ENCODE assay signal across 12 cellular contexts in genomic region chr6:90294008-90294511, GRCh38. TPM values are rescaled to one million over a fixed set of nuclear protein-coding genes. Genes with fewer than 3 reads are reported as not detected.
DNase-seq lines count a peak whose midpoint lies in the region; ATAC-seq and TF ChIP-seq lines count a peak whose summit lies in the region.
"Had no signal": no experiment of that assay in that cellular context is flagged by ENCODE, and none has a peak within 500 bp of the region (broad histone marks: within the 10 kb centered on the region; RNA-seq: fewer than 3 reads in every experiment).

No MANE protein-coding gene starts in this region.

- peaks cover 10% of the 10 kb centered on the region for H3K27me3 Mint-ChIP-seq in T-helper 2 cell treated with Interferon-gamma antibody and Interleukin-4, amounts not matched to agents 5 μg/mL and 100 μg/mL, for 36 hours (ENCODE audit: low read depth)

- H3K4me1 Mint-ChIP-seq in T-helper 2 cell treated with Interferon-gamma antibody and Interleukin-4, amounts not matched to agents 5 μg/mL and 100 μg/mL, for 36 hours (ENCODE audit: low read depth), result peaks cover 57% of the 10 kb centered on the region

- no peak overlapping the region for H3K9ac ChIP-seq in PC-3 (ENCODE audit: low read length)

- no peak overlapping the region for H2AFZ ChIP-seq in PC-3 (ENCODE audit: low read length)

- peak overlapping the region; percentile 92 for H3K4me3 Mint-ChIP-seq in T-helper 2 cell treated with Interferon-gamma antibody and Interleukin-4, amounts not matched to agents 5 μg/mL and 100 μg/mL, for 36 hours

- H3K79me2 ChIP-seq in PC-3 (ENCODE audit: low read length), result 0 out of 2 replicates have a peak, but pooled peaks cover 7% of the 10 kb centered on the region

- H3K27ac ChIP-seq in PC-3 (ENCODE audit: low read length) (no peak overlapping the region), psoas muscle (peak overlapping the region; percentile 95), Peyer's patch (peak overlapping the region in 1 of 4 donors; percentile 87)
- H3K27ac ChIP-seq in effector memory CD4-positive, alpha-beta T cell (ENCODE audit: insufficient read depth, low read length, poor library complexity, severe bottlenecking), result peak overlapping the region; percentile 86
- H3K27ac ChIP-seq: HL-60 had no signal

- H3K4me2 ChIP-seq in PC-3 (ENCODE audit: low read length), result peak overlapping the region; percentile 97

- H3K27me3 ChIP-seq in PC-3 (ENCODE audit: low read length) (no peaks in the 10 kb centered on the region), psoas muscle (ENCODE audit: insufficient read depth in 3 of 3, low read length in 2 of 3) (no peaks in the 10 kb centered on the region), Peyer's patch (no peaks in the 10 kb centered on the region)
- no peaks in the 10 kb centered on the region for H3K27me3 ChIP-seq in effector memory CD4-positive, alpha-beta T cell (replicated peaks; ENCODE audit: control insufficient read depth, insufficient read depth, low read length, poor library complexity, severe bottlenecking)

- intact Hi-C loops in PC-3 (cut with micrococcal nuclease), result loop anchor here (2.0 kb wide), 1 partner anchor 323 kb away; no protein-coding TSS in a partner anchor
- intact Hi-C loops in psoas muscle (cut with DNase I), result loop anchor here (2.0 to 10.0 kb wide), 4 partner anchors 75 to 199 kb away; no protein-coding TSS in a partner anchor

- no peak for ATAC-seq in PC-3
- no peak for ATAC-seq in psoas muscle
- ATAC-seq: heart left ventricle had no signal

- WGBS in psoas muscle, 3 donors, result 74 to 97% (median 78%) methylated on average over 5 of the region's 5 CpGs

- no peaks in the 10 kb centered on the region for H3F3A ChIP-seq in PC-3 (ENCODE audit: low read length, unreplicated experiment)

- BruUV-seq in PC-3 (replicated peaks; lab: Mats Ljungman, UMichigan), result TSS peak; percentile 38

- CTCF ChIA-PET in PC-3 (lab: Charles Lee), result interaction anchor here (0.5 kb wide), 1 partner anchor 117 kb away, joined by 3 read pairs; no protein-coding TSS in a partner anchor

- H3K4me1 ChIP-seq in PC-3 (ENCODE audit: insufficient read depth, low read length) (0 out of 2 replicates have a peak, but pooled peaks cover 4% of the 10 kb centered on the region), psoas muscle (peaks cover 36% of the 10 kb centered on the region), Peyer's patch (peaks cover 0 to 14% (median 0%) of the 10 kb centered on the region in 4 donors)
- H3K4me1 ChIP-seq in effector memory CD4-positive, alpha-beta T cell (ENCODE audit: control insufficient read depth, insufficient read depth, low read length, poor library complexity, severe bottlenecking), result peaks cover 13% of the 10 kb centered on the region

- POLR2A ChIA-PET in PC-3 (lab: Charles Lee; ENCODE audit: unreplicated experiment), result no interaction called here

- TF ChIP-seq POLR2A in Peyer's patch (IDR thresholded peaks at IDR 0.05), result no peak

- no peak for DNase-seq in T-helper 2 cell treated with Interferon-gamma antibody and Interleukin-4, amounts not matched to agents 5 μg/mL and 100 μg/mL, for 36 hours (ENCODE audit: low spot score)
- DNase-seq in T-helper 2 cell (no peak), PC-3 (no peak), psoas muscle (no peak), Peyer's patch (no peak), NCI-H524 (lab: John Stamatoyannopoulos, UW) (no peak), SW 1271 (lab: John Stamatoyannopoulos, UW) (no peak)
- DNase-seq in effector memory CD4-positive, alpha-beta T cell, result no peak
- DNase-seq: heart left ventricle, NCI-H1417 treated with DMSO at 0.1 percent for 48 hours had no signal

- H3K36me3 Mint-ChIP-seq in T-helper 2 cell treated with Interferon-gamma antibody and Interleukin-4, amounts not matched to agents 5 μg/mL and 100 μg/mL, for 36 hours (ENCODE audit: low read depth), result peaks cover 35% of the 10 kb centered on the region

- H3K4me3 ChIP-seq in PC-3 (ENCODE audit: low read length) (no peak overlapping the region; the same call in 1 of the 2 replicates), psoas muscle (peak overlapping the region; percentile 85), Peyer's patch (no peak overlapping the region)
- peak overlapping the region; percentile 74 for H3K4me3 ChIP-seq in effector memory CD4-positive, alpha-beta T cell (ENCODE audit: insufficient read depth, low read depth, low read length, poor library complexity, severe bottlenecking)

- peak overlapping the region; percentile 89 for H3K27ac Mint-ChIP-seq in T-helper 2 cell treated with Interferon-gamma antibody and Interleukin-4, amounts not matched to agents 5 μg/mL and 100 μg/mL, for 36 hours
- H3K27ac Mint-ChIP-seq: dendritic cell treated with granulocyte-macrophage colony-stimulating factor and Interleukin-4, amounts not matched to agents 40 ng/mL and 50 ng/mL, for 4 days had no signal

- H4K20me1 ChIP-seq in PC-3 (ENCODE audit: low read length), result no peaks in the 10 kb centered on the region

- no peaks in the 10 kb centered on the region for H3K9me3 Mint-ChIP-seq in T-helper 2 cell treated with Interferon-gamma antibody and Interleukin-4, amounts not matched to agents 5 μg/mL and 100 μg/mL, for 36 hours
- H3K9me3 Mint-ChIP-seq: dendritic cell treated with granulocyte-macrophage colony-stimulating factor and Interleukin-4, amounts not matched to agents 40 ng/mL and 50 ng/mL, for 4 days had no signal

- H3K9me3 ChIP-seq in PC-3 (ENCODE audit: low read length), result no peaks in the 10 kb centered on the region
- no peaks in the 10 kb centered on the region for H3K9me3 ChIP-seq in effector memory CD4-positive, alpha-beta T cell (ENCODE audit: control insufficient read depth, low read length)
- H3K9me3 ChIP-seq in psoas muscle, result no peaks in the 10 kb centered on the region
- no peaks in the 10 kb centered on the region for H3K9me3 ChIP-seq in Peyer's patch
- H3K9me3 ChIP-seq: heart left ventricle had no signal

- H3K9me2 ChIP-seq in PC-3 (replicated peaks; ENCODE audit: low read length), result no peaks in the 10 kb centered on the region

- TF ChIP-seq CTCF in PC-3 (conservative IDR thresholded peaks at IDR 0.05; ENCODE audit: low read depth, low read length) (no peak), psoas muscle (IDR thresholded peaks at IDR 0.05) (no peak), Peyer's patch (IDR thresholded peaks at IDR 0.05) (no peak)

- H3K36me3 ChIP-seq in PC-3 (ENCODE audit: low read depth, low read length) (no peaks in the 10 kb centered on the region), psoas muscle (ENCODE audit: insufficient read depth in 1 of 2, low read depth in 1 of 2) (no peaks in the 10 kb centered on the region), Peyer's patch (no peaks in the 10 kb centered on the region)
- H3K36me3 ChIP-seq in effector memory CD4-positive, alpha-beta T cell (ENCODE audit: control insufficient read depth, insufficient read depth, low read length), result no peaks in the 10 kb centered on the region
- H3K36me3 ChIP-seq: heart left ventricle had no signal

RNA-seq across cellular contexts. Expression of gene BACH2, which starts 2.6 kb away (rescaled TPM):
- 4.8 and 7.0 TPM in 2 replicates for total RNA-seq in PC-3 (2014; rRNA removed)
- total RNA-seq in psoas muscle, result 10 to 100 TPM in 2 of 4 donors, 1 to 10 TPM in 2; 5.9 to 16.9 (median 10.0) TPM
- polyA plus RNA-seq in psoas muscle, result 1 to 10 TPM in 1 of 3 donors, under 1 TPM in 2; 0.12 to 1.2 (median 1.00) TPM
- total RNA-seq in Peyer's patch, result 10 to 100 TPM in 2 of 4 donors, 1 to 10 TPM in 1, under 1 TPM in 1; 0.18 to 26.4 (median 8.2) TPM

Comparison
In these comparisons a context has a peak if more than half of its experiments do, and no peak if none do; other contexts are left out.
1. H3K4me3 ChIP-seq: peak in effector memory CD4-positive, alpha-beta T cell (single experiment) and psoas muscle (single experiment); none in PC-3 (single experiment) and Peyer's patch (0 of 4).